Comparison of ENCODE assay signal across 8 cellular contexts in the genomic region with DNA sequence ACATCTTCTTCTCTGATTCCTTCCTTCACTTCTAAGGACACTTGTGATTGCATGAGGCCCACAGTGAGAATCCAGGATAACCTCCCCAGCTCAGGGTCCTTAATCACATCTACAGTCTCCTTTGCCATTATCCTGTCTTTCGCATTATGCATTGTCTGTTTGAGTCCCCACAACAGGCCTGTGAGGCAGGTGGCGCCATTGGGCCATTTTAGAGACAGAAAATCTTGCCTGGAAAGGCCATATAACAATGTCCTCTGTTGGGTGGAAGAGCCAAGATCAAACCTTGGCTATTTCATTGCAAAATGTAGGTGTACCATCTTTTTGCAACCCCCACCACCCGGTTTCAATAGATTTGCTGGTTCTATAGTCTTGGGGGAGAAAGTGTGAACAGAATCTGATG. TPM values are rescaled to one million over a fixed set of nuclear protein-coding genes. Genes with fewer than 3 reads are reported as not detected.
DNase-seq lines count a peak whose midpoint lies in the region; ATAC-seq, FAIRE-seq and TF ChIP-seq lines count a peak whose summit lies in the region.

No MANE protein-coding gene starts in this region.

- ATAC-seq in GM19023 (IDR thresholded peaks at IDR 0.05; ENCODE audit: unreplicated experiment): peak; percentile 63
- peak; percentile 95 for ATAC-seq in K562
- no peak for ATAC-seq in GM19324 (IDR thresholded peaks at IDR 0.05; ENCODE audit: low FRiP score, unreplicated experiment)

- no peak overlapping the region for H3K27ac Mint-ChIP-seq in CD14-positive monocyte

- POLR2A ChIA-PET in K562 (lab: Yijun Ruan, JAX): no interaction called here

- in situ Hi-C loops in K562 (cut with MboI): loop anchor here (5.0 kb wide), 1 partner anchor 201 kb away; no protein-coding TSS in a partner anchor

- TF ChIP-seq EP300 in Ishikawa (IDR thresholded peaks at IDR 0.05; ENCODE audit: borderline replicate concordance) (no peak), K562 (IDR thresholded peaks at IDR 0.05; ENCODE audit: low read length) (no peak)

- H3K27me3 Mint-ChIP-seq in CD14-positive monocyte (ENCODE audit: low read depth in 3 of 3): peaks cover 6 to 12% (median 9%) of the 10 kb centered on the region in 3 donors

- peaks cover 2% of the 10 kb centered on the region for H3K4me1 Mint-ChIP-seq in CD14-positive monocyte

- no peak overlapping the region for H3K4me3 ChIP-seq in K562

- FAIRE-seq in K562 (lab: Jason Lieb, UNC): peak; percentile 88
- FAIRE-seq in islet of Langerhans (lab: Jason Lieb, UNC): peak; percentile 71

- CTCF ChIA-PET in K562 (lab: Yijun Ruan, JAX; ENCODE audit: low intra/inter-chr PET ratio): interaction anchor here (1.7 to 3.0 kb wide), 3 partner anchors 184 to 194 kb away, joined by 5 to 27 read pairs (median 9); partner anchors contain the start of gene LRRC66

- H3K9ac ChIP-seq in K562 (ENCODE audit: insufficient read depth in 1 of 2, low read depth in 2 of 2, low read length in 2 of 2): no peak overlapping the region

- DNase-seq in CD14-positive monocyte (ENCODE audit: low spot score): no peak
- peak; percentile 46 for DNase-seq in T-helper 9 cell
- DNase-seq in K562 (ENCODE audit: extremely low read depth in 1 of 4, low spot score in 3 of 4): peak in 2 of 4 experiments; percentile 38 to 72
- DNase-seq in stimulated activated CD4-positive, alpha-beta T cell treated with anti-CD3 and anti-CD28 coated beads, Interleukin-2, amount 100 ng/mL, for 48 hours: peak; percentile 45 to 48

- intact Hi-C loops in CD14-positive monocyte (cut with micrococcal nuclease) (no loop called here), K562 (cut with micrococcal nuclease) (loop anchor here (1.0 kb wide), 1 partner anchor 195 kb away; no protein-coding TSS in a partner anchor)

- no peak overlapping the region for H3K27ac ChIP-seq in K562 (ENCODE audit: extremely low read depth, low read depth, low read length)

- no peaks in the 10 kb centered on the region for H3K9me3 Mint-ChIP-seq in CD14-positive monocyte

- H3K4me3 Mint-ChIP-seq in CD14-positive monocyte: no peak overlapping the region

- no peak for TF ChIP-seq POLR2A in K562 (conservative IDR thresholded peaks at IDR 0.05)

- 2% methylated on average over 3 of the region's 3 CpGs for WGBS in K562 (ENCODE audit: insufficient coverage, low coverage, missing lambda C conversion rate)

- no peaks in the 10 kb centered on the region for H3K79me2 ChIP-seq in K562 (ENCODE audit: control insufficient read depth, insufficient read depth, low read length)

- TF ChIP-seq RAD21 in Ishikawa (IDR thresholded peaks at IDR 0.05; ENCODE audit: low read depth) (peak; percentile 82), K562 (CRISPR knock-in tag; conservative IDR thresholded peaks at IDR 0.05 in 1 of 2, IDR thresholded peaks at IDR 0.05 in 1 of 2) (peak; percentile 85 to 91)

- H4K20me1 ChIP-seq in K562 (replicated peaks; ENCODE audit: control insufficient read depth, insufficient read depth, low read length): no peaks in the 10 kb centered on the region

- TF ChIP-seq CTCF in CD14-positive monocyte (IDR thresholded peaks at IDR 0.05) (peak; percentile 57), K562 (IDR thresholded peaks at IDR 0.05 in 2 of 3, conservative IDR thresholded peaks at IDR 0.05 in 1 of 3; ENCODE audit: insufficient read depth in 2 of 3, low read depth in 1 of 3, low read length in 3 of 3) (peak; percentile 81 to 89 (median 83))

- no peaks in the 10 kb centered on the region for H3K36me3 ChIP-seq in K562 (ENCODE audit: control insufficient read depth, insufficient read depth, low read length)

- no peaks in the 10 kb centered on the region for H3K9me3 ChIP-seq in K562 (replicated peaks; ENCODE audit: control insufficient read depth, insufficient read depth, low read depth, low read length)

- H3K36me3 Mint-ChIP-seq in CD14-positive monocyte: no peaks in the 10 kb centered on the region

- BruUV-seq in K562 (replicated peaks; lab: Mats Ljungman, UMichigan): no TSS peak

- no peaks in the 10 kb centered on the region for H3K9me1 ChIP-seq in K562 (ENCODE audit: control insufficient read depth, insufficient read depth, low read length)

- no peak overlapping the region for H2AFZ ChIP-seq in K562 (ENCODE audit: low read depth, low read length)

- H3K27me3 ChIP-seq in K562 (ENCODE audit: control insufficient read depth in 2 of 2, insufficient read depth in 2 of 2, low read length in 2 of 2): peaks cover 2 to 3% of the 10 kb centered on the region in 2 experiments; a peak in 1 of 5 replicates

- no peak overlapping the region for H3K4me2 ChIP-seq in K562 (ENCODE audit: insufficient read depth, low read length)

- H3K4me1 ChIP-seq in K562 (replicated peaks in 1 of 2; ENCODE audit: control insufficient read depth in 2 of 2, insufficient read depth in 2 of 2, low read length in 2 of 2): no peaks in the 10 kb centered on the region

TF ChIP-seq in Ishikawa, 13 proteins besides CTCF, POLR2A, EP300 and RAD21 (continues in another document):
- no peak for TF ChIP-seq REST (IDR thresholded peaks at IDR 0.05; ENCODE audit: low read depth)
- TF ChIP-seq FOXM1 (IDR thresholded peaks at IDR 0.05; ENCODE audit: borderline replicate concordance, low read depth): no peak
- TF ChIP-seq EGR1 (IDR thresholded peaks at IDR 0.05): no peak

TF ChIP-seq in K562, 482 proteins besides CTCF, POLR2A, EP300 and RAD21:
- TF ChIP-seq ARID2 (IDR thresholded peaks at IDR 0.05): peak; percentile 60; the same call in 1 of the 2 replicates
- no peak for TF ChIP-seq PHTF2 (CRISPR knock-in tag; IDR thresholded peaks at IDR 0.05)
- no peak for TF ChIP-seq TRIM28 (IDR thresholded peaks at IDR 0.05)
- 0 out of 2 replicates have a peak, but pooled peaks have one; percentile 28 for TF ChIP-seq RB1 (IDR thresholded peaks at IDR 0.05; ENCODE audit: low read depth)
- TF ChIP-seq DEAF1 (CRISPR knock-in tag; IDR thresholded peaks at IDR 0.05): peak; percentile 83
- no peak for TF ChIP-seq GABPA (tag; conservative IDR thresholded peaks at IDR 0.05; ENCODE audit: low read depth)
- no peak for TF ChIP-seq RBM25 (IDR thresholded peaks at IDR 0.05; ENCODE audit: low read depth, low read length, severe bottlenecking)
- no peak for TF ChIP-seq ZNF766 (CRISPR knock-in tag; conservative IDR thresholded peaks at IDR 0.05)
- TF ChIP-seq HOMEZ (CRISPR knock-in tag; IDR thresholded peaks at IDR 0.05): no peak
- TF ChIP-seq SMC3 (conservative IDR thresholded peaks at IDR 0.05; ENCODE audit: insufficient read depth, low read depth, low read length): peak; percentile 89
- 0 out of 2 replicates have a peak, but pooled peaks have one; percentile 37 for TF ChIP-seq CC2D1A (IDR thresholded peaks at IDR 0.05)
TF ChIP-seq in K562: peak in this region for 5.

RNA-seq across cellular contexts. Expression of gene DCUN1D4, which starts 11.8 kb away (rescaled TPM):
- polyA plus RNA-seq in CD14-positive monocyte (1 to 10 TPM; 4.7 to 6.9 TPM), K562 (2011; rRNA removed) (61.0 and 73.5 TPM in 2 replicates), K562 (2014; fragmentation: Illumina TruSeq; extraction: Trizol) (20.5 and 22.8 TPM in 2 replicates), K562 (2014; fragmentation: Nextera tagmentation; extraction: Ambion mirVana) (10 to 100 TPM; 17.0 TPM), K562 (2014; rRNA removed) (27.0 and 32.0 TPM in 2 replicates)
- 80.2 and 176 TPM in 2 replicates for total RNA-seq in K562 (2011; cell fraction: chromatin; rRNA removed; ENCODE audit: low replicate concordance)
- 38.9 and 51.6 TPM in 2 replicates for total RNA-seq in K562 (2011; cell fraction: nucleolus; rRNA removed)
- 69.4 and 90.5 TPM in 2 replicates for total RNA-seq in K562 (2011; cell fraction: nucleoplasm; rRNA removed)
- total RNA-seq in K562 (2014; rRNA removed) (15.1 and 17.1 TPM in 2 replicates), K562 (2014; rRNA removed; fragmentation: Illumina TruSeq; extraction: Trizol) (28.8 and 31.3 TPM in 2 replicates), K562 (2015; rRNA removed; fragmentation: Illumina TruSeq; extraction: Trizol) (23.0 TPM in 2 replicates), K562 (2021) (33.5 and 35.3 TPM in 2 replicates)
- 21.4 and 24.4 TPM in 2 replicates for polyA plus RNA-seq in K562 (2011; cell fraction: cytosol; rRNA removed)
- polyA plus RNA-seq in K562 (2011; cell fraction: nucleus; rRNA removed): 195 and 229 TPM in 2 replicates
- polyA plus RNA-seq in K562 (2012): 18.7 and 19.5 TPM in 2 replicates
- 100 and 104 TPM in 2 replicates for polyA minus RNA-seq in K562 (2011; rRNA and poly(A)+ RNA removed)
- 14.4 and 32.4 TPM in 2 replicates for polyA minus RNA-seq in K562 (2011; cell fraction: cytosol; rRNA and poly(A)+ RNA removed)
- polyA minus RNA-seq in K562 (2011; cell fraction: nucleus; rRNA and poly(A)+ RNA removed): 74.2 and 101 TPM in 2 replicates
